34 cellular contexts compared by ENCODE assay signal in the genomic region with DNA sequence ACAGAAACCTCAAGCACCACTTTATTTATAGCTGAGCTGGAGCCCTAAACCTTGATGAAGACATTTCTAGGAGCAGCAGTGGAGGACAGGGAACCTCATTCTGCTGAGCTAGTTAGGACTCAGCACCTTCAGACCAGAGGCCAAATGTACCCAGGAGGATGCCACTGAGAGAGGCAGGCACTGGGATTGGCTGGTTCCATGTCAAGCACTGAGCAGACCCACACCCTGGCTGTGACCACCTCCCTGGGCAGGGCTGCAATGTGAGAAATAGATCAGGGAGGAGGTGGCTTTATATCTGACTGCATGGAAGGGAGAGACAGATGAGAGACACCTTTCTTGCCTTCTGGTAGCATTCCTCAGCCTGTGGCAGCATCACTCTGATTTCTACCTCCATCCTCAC.
"Had no signal": no experiment of that assay in that cellular context is flagged by ENCODE, and none has a peak within 500 bp of the region (broad histone marks: within the 10 kb centered on the region; RNA-seq: fewer than 3 reads in every experiment).

No MANE protein-coding gene starts in this region.

- H3K4me3 ChIP-seq: MG63 had no signal

- H3K36me3 ChIP-seq: MG63 had no signal

- H3K27me3 ChIP-seq: MG63 had no signal

- H3K9me3 ChIP-seq: MG63 had no signal

- DNase-seq: Karpas-422, Kasumi-1, MG63, MM.1S, MV-4-11, NCI-H1048, NCI-H1092, NCI-H1092 treated with DMSO at 0.1 percent for 48 hours, NCI-H1105, NCI-H1105 treated with DMSO at 0.1 percent for 48 hours, NCI-H1417, NCI-H1417 treated with DMSO at 0.1 percent for 48 hours, NCI-H1436, NCI-H1436 treated with DMSO at 0.1 percent for 48 hours, NCI-H146, NCI-H1694, NCI-H1694 treated with DMSO at 0.1 percent for 48 hours, NCI-H187, NCI-H187 treated with DMSO at 0.1 percent for 48 hours, NCI-H1930, NCI-H2029, NCI-H2029 treated with DMSO at 0.1 percent for 48 hours, NCI-H2081, NCI-H2081 treated with DMSO at 0.1 percent for 48 hours, NCI-H2107, NCI-H2171, NCI-H2171 treated with DMSO at 0.1 percent for 48 hours, NCI-H2227 treated with DMSO at 0.1 percent for 48 hours, NCI-H226, NCI-H345, NCI-H446, NCI-H446 treated with DMSO at 0.1 percent for 48 hours, NCI-H510A had no signal

- H3K27ac ChIP-seq: KMS-11 had no signal
